2 cellular contexts compared by ENCODE assay signal in genomic region chr19:50657672-50658437, GRCh38.
TF ChIP-seq lines count a peak whose summit lies in the region.

No MANE protein-coding gene starts in this region.

TF ChIP-seq in GM23338, 12 proteins besides CTCF, POLR2A, EP300 and RAD21:
- TF ChIP-seq CREB1 (CRISPR knock-in tag; IDR thresholded peaks at IDR 0.05; ENCODE audit: low read depth) = no peak
- no peak for TF ChIP-seq ZNF462 (CRISPR knock-in tag; IDR thresholded peaks at IDR 0.05)
- TF ChIP-seq POLR2AphosphoS5 (IDR thresholded peaks at IDR 0.05; ENCODE audit: low read depth) = peak; percentile 89
- TF ChIP-seq NANOG (IDR thresholded peaks at IDR 0.05; ENCODE audit: borderline replicate concordance) = no peak
- 0 out of 2 replicates have a peak, but pooled peaks have one; percentile 43 for TF ChIP-seq ETS1 (IDR thresholded peaks at IDR 0.05)
- no peak for TF ChIP-seq JUNB (IDR thresholded peaks at IDR 0.05; ENCODE audit: unreplicated experiment)
- TF ChIP-seq ZNF331 (CRISPR knock-in tag; IDR thresholded peaks at IDR 0.05; ENCODE audit: low read depth) = no peak
- TF ChIP-seq ZNF114 (CRISPR knock-in tag; IDR thresholded peaks at IDR 0.05) = no peak
- TF ChIP-seq EZH2 (IDR thresholded peaks at IDR 0.05; ENCODE audit: low read depth, unreplicated experiment) = no peak
- no peak for TF ChIP-seq REST (IDR thresholded peaks at IDR 0.05; ENCODE audit: unreplicated experiment)
- no peak for TF ChIP-seq EZH2phosphoT487 (IDR thresholded peaks at IDR 0.05; ENCODE audit: unreplicated experiment)
- no peak for TF ChIP-seq STAT1 (IDR thresholded peaks at IDR 0.05; ENCODE audit: unreplicated experiment)
TF ChIP-seq in GM23338: peak in this region for 2.

TF ChIP-seq in HepG2, 621 proteins besides CTCF, POLR2A, EP300 and RAD21:
- TF ChIP-seq ZMYM2 (CRISPR knock-in tag; IDR thresholded peaks at IDR 0.05) = no peak
- TF ChIP-seq NFYB (CRISPR knock-in tag; IDR thresholded peaks at IDR 0.05) = peak; percentile 26; the same call in 1 of the 2 replicates
- TF ChIP-seq ZNF543 (CRISPR knock-in tag; IDR thresholded peaks at IDR 0.05) = no peak
- TF ChIP-seq GABPA (IDR thresholded peaks at IDR 0.05; ENCODE audit: low read depth, low read length) = no peak
- peak; percentile 43; the same call in 1 of the 2 replicates for TF ChIP-seq GABPA (CRISPR knock-in tag; IDR thresholded peaks at IDR 0.05; ENCODE audit: low read depth)
- TF ChIP-seq GABPB1 (CRISPR knock-in tag; IDR thresholded peaks at IDR 0.05) = 0 out of 2 replicates have a peak, but pooled peaks have one; percentile 36
- no peak for TF ChIP-seq BORCS8-MEF2B (CRISPR knock-in tag; IDR thresholded peaks at IDR 0.05)
- no peak for TF ChIP-seq NPAS2 (CRISPR knock-in tag; IDR thresholded peaks at IDR 0.05; ENCODE audit: borderline replicate concordance)
- no peak for TF ChIP-seq REXO4 (CRISPR knock-in tag; IDR thresholded peaks at IDR 0.05; ENCODE audit: borderline replicate concordance)
- TF ChIP-seq ZNF512B (CRISPR knock-in tag; IDR thresholded peaks at IDR 0.05; ENCODE audit: borderline replicate concordance) = no peak
- no peak for TF ChIP-seq SIN3A (IDR thresholded peaks at IDR 0.05; ENCODE audit: borderline replicate concordance, low read depth, low read length)
- TF ChIP-seq SETDB1 (CRISPR knock-in tag; IDR thresholded peaks at IDR 0.05; ENCODE audit: borderline replicate concordance) = no peak
- no peak for TF ChIP-seq ZNF570 (CRISPR knock-in tag; IDR thresholded peaks at IDR 0.05; ENCODE audit: borderline replicate concordance)
- TF ChIP-seq MIER3 (CRISPR knock-in tag; IDR thresholded peaks at IDR 0.05; ENCODE audit: borderline replicate concordance) = no peak
- TF ChIP-seq NR1H2 (CRISPR knock-in tag; IDR thresholded peaks at IDR 0.05; ENCODE audit: borderline replicate concordance, low read depth) = no peak
- no peak for TF ChIP-seq U2AF2 (IDR thresholded peaks at IDR 0.05; ENCODE audit: low read depth, low read length)
- TF ChIP-seq RFXAP (CRISPR knock-in tag; IDR thresholded peaks at IDR 0.05; ENCODE audit: borderline replicate concordance) = no peak
- TF ChIP-seq, protein P1, sequence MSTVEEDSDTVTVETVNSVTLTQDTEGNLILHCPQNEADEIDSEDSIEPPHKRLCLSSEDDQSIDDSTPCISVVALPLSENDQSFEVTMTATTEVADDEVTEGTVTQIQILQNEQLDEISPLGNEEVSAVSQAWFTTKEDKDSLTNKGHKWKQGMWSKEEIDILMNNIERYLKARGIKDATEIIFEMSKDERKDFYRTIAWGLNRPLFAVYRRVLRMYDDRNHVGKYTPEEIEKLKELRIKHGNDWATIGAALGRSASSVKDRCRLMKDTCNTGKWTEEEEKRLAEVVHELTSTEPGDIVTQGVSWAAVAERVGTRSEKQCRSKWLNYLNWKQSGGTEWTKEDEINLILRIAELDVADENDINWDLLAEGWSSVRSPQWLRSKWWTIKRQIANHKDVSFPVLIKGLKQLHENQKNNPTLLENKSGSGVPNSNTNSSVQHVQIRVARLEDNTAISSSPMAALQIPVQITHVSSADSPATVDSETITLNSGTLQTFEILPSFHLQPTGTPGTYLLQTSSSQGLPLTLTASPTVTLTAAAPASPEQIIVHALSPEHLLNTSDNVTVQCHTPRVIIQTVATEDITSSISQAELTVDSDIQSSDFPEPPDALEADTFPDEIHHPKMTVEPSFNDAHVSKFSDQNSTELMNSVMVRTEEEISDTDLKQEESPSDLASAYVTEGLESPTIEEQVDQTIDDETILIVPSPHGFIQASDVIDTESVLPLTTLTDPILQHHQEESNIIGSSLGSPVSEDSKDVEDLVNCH (CRISPR knock-in tag; IDR thresholded peaks at IDR 0.05) = no peak
- no peak for TF ChIP-seq ZNF383 (CRISPR knock-in tag; IDR thresholded peaks at IDR 0.05; ENCODE audit: borderline replicate concordance)
- no peak for TF ChIP-seq SOX5 (CRISPR knock-in tag; IDR thresholded peaks at IDR 0.05; ENCODE audit: borderline replicate concordance)
- TF ChIP-seq SOX6 (IDR thresholded peaks at IDR 0.05) = no peak
- no peak for TF ChIP-seq SOX6 (CRISPR knock-in tag; IDR thresholded peaks at IDR 0.05)
- TF ChIP-seq PREB (CRISPR knock-in tag; IDR thresholded peaks at IDR 0.05) = no peak
- no peak for TF ChIP-seq ZNF331 (CRISPR knock-in tag; IDR thresholded peaks at IDR 0.05)
- TF ChIP-seq ZBTB10 (CRISPR knock-in tag; IDR thresholded peaks at IDR 0.05; ENCODE audit: borderline replicate concordance) = no peak
- no peak for TF ChIP-seq PHF20 (CRISPR knock-in tag; IDR thresholded peaks at IDR 0.05)
- TF ChIP-seq, protein P2, sequence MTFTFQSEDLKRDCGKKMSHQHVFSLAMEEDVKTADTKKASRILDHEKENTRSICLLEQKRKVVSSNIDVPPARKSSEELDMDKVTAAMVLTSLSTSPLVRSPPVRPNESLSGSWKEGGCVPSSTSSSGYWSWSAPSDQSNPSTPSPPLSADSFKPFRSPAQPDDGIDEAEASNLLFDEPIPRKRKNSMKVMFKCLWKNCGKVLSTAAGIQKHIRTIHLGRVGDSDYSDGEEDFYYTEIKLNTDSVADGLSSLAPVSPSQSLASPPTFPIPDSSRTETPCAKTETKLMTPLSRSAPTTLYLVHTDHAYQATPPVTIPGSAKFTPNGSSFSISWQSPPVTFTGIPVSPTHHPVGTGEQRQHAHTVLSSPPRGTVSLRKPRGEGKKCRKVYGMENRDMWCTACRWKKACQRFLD (CRISPR knock-in tag; IDR thresholded peaks at IDR 0.05; ENCODE audit: borderline replicate concordance) = no peak
- no peak for TF ChIP-seq CEBPB (IDR thresholded peaks at IDR 0.05; ENCODE audit: borderline replicate concordance, low read depth, low read length)
